ENCODE assay signal across 11 cellular contexts in the genomic region with DNA sequence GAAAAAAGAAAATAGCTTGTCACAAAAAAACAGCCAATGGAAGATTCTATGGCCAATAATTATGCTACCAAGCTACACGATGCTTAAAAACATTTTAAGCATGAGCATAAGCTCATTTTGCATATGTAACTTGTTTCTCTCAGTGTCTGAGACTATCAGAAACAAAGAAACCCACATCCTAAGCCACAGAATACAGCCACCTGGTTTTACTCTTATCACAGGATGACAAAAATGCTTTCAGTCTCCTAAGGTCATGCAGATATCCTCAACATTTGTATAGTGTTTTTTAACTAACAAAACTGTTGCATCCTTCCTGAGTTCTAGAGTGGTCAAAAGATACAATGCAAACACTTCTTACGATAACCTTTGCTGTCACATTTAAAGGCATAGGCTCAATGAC.
DNase-seq lines count a peak whose midpoint lies in the region; ATAC-seq and TF ChIP-seq lines count a peak whose summit lies in the region.
"Had no signal": no experiment of that assay in that cellular context is flagged by ENCODE, and none has a peak within 500 bp of the region (broad histone marks: within the 10 kb centered on the region; RNA-seq: fewer than 3 reads in every experiment).

No MANE protein-coding gene starts in this region.

- H3K27ac Mint-ChIP-seq in CD4-positive, alpha-beta T cell, result peak overlapping the region; percentile 77
- H3K27ac Mint-ChIP-seq: B cell had no signal

- H3K4me2 ChIP-seq in MM.1S (ENCODE audit: low read depth, low read length), result no peak overlapping the region

- H3K4me1 ChIP-seq in MM.1S (ENCODE audit: low read length), result peaks cover 15% of the 10 kb centered on the region

- no peaks in the 10 kb centered on the region for H3K9me2 ChIP-seq in MM.1S (replicated peaks; ENCODE audit: insufficient read depth, low read length)

- H3F3A ChIP-seq in MM.1S (ENCODE audit: insufficient read depth, low read length), result peaks cover 6% of the 10 kb centered on the region; the same call in 1 of the 2 replicates

- H3K4me1 Mint-ChIP-seq in CD4-positive, alpha-beta T cell (ENCODE audit: low read depth), result peaks cover 32% of the 10 kb centered on the region
- H3K4me1 Mint-ChIP-seq: B cell had no signal

- H3K36me3 ChIP-seq in MM.1S (replicated peaks; ENCODE audit: insufficient read depth, low read length), result no peaks in the 10 kb centered on the region

- peak overlapping the region; percentile 64 for H3K4me3 Mint-ChIP-seq in CD4-positive, alpha-beta T cell
- H3K4me3 Mint-ChIP-seq: B cell had no signal

- H3K27me3 ChIP-seq in CD4-positive, alpha-beta T cell (ENCODE audit: control insufficient read depth, insufficient read depth, low read length), result no peaks in the 10 kb centered on the region
- H3K27me3 ChIP-seq in MM.1S (replicated peaks; ENCODE audit: insufficient read depth, low read length), result peaks cover 8% of the 10 kb centered on the region; the same call in 1 of the 2 replicates

- no peak overlapping the region for H2AFZ ChIP-seq in MM.1S (ENCODE audit: low read length)

- H3K36me3 Mint-ChIP-seq in CD4-positive, alpha-beta T cell (ENCODE audit: low read depth), result no peaks in the 10 kb centered on the region

- no peaks in the 10 kb centered on the region for H3K9me3 ChIP-seq in CD4-positive, alpha-beta T cell (ENCODE audit: control insufficient read depth, low read length)
- no peaks in the 10 kb centered on the region for H3K9me3 ChIP-seq in MM.1S (replicated peaks; ENCODE audit: insufficient read depth, low read length)

- no peak for TF ChIP-seq CTCF in CD4-positive, alpha-beta T cell (IDR thresholded peaks at IDR 0.05)
- TF ChIP-seq CTCF in MM.1S (IDR thresholded peaks at IDR 0.05; ENCODE audit: low read length), result no peak

- DNase-seq in CD4-positive, alpha-beta T cell, result no peak
- DNase-seq in MM.1S (peak; percentile 90), NCI-H1694 (lab: John Stamatoyannopoulos, UW) (no peak), DMS153 treated with DMSO at 0.1 percent for 48 hours (lab: John Stamatoyannopoulos, UW; ENCODE audit: unreplicated experiment) (no peak), NOMO-1 treated with dmso at 0.1 percent for 144 hours (lab: John Stamatoyannopoulos, UW; ENCODE audit: unreplicated experiment) (no peak), DMS153 (lab: John Stamatoyannopoulos, UW) (no peak)
- DNase-seq: activated gamma-delta T cell treated with Interleukin-2 at 50 U/mL for 16 hours had no signal

- no peaks in the 10 kb centered on the region for H3K79me2 ChIP-seq in MM.1S (ENCODE audit: low read length)

- no peaks in the 10 kb centered on the region for H4K20me1 ChIP-seq in MM.1S (ENCODE audit: insufficient read depth, low read length)

- CTCF ChIA-PET in CD4-positive, alpha-beta T cell (lab: Charles Lee), result no interaction called here

- no peak overlapping the region for H3K4me3 ChIP-seq in MM.1S (ENCODE audit: low read length)

- no peaks in the 10 kb centered on the region for H3K27me3 Mint-ChIP-seq in CD4-positive, alpha-beta T cell
- H3K27me3 Mint-ChIP-seq: B cell had no signal

- POLR2A ChIA-PET in CD4-positive, alpha-beta T cell (lab: Charles Lee), result interaction anchor here (0.5 to 2.0 kb wide), 15 partner anchors 20 to 431 kb away, joined by 3 to 19 read pairs (median 4); a partner anchor contains a TSS

- H3K27ac ChIP-seq in CD4-positive, alpha-beta T cell (ENCODE audit: low read depth, low read length), result no peak overlapping the region
- H3K27ac ChIP-seq in MM.1S (ENCODE audit: low read length), result peak overlapping the region; percentile 5; the same call in 1 of the 2 replicates
- H3K27ac ChIP-seq: HL-60 had no signal

- H3K9me3 Mint-ChIP-seq in CD4-positive, alpha-beta T cell, result no peaks in the 10 kb centered on the region

- intact Hi-C loops in CD4-positive, alpha-beta T cell (cut with DNase I, micrococcal nuclease), result loop anchor here in 1 of 2 experiments (5.0 to 10.0 kb wide), 3 partner anchors 159 to 231 kb away; no protein-coding TSS in a partner anchor

- no peak overlapping the region for H3K9ac ChIP-seq in MM.1S (ENCODE audit: low read length)

- ATAC-seq in CD4-positive, alpha-beta T cell (ENCODE audit: poor library complexity), result peak; percentile 97
- ATAC-seq in GM18909 (IDR thresholded peaks at IDR 0.05; ENCODE audit: poor library complexity, unreplicated experiment) (peak; percentile 99), HG02840 (IDR thresholded peaks at IDR 0.05; ENCODE audit: low FRiP score, unreplicated experiment) (peak; percentile 94)
